1 cellular context compared by ENCODE assay signal in genomic region chr22:26952654-26953379, GRCh38.
TF ChIP-seq lines count a peak whose summit lies in the region.

No MANE protein-coding gene starts in this region.

TF ChIP-seq in H1, 55 proteins besides CTCF, POLR2A, EP300 and RAD21:
- TF ChIP-seq SUZ12 (IDR thresholded peaks at IDR 0.05; ENCODE audit: low read length) (0 out of 2 replicates have a peak, but pooled peaks have one; percentile 42), TEAD4 (IDR thresholded peaks at IDR 0.05; ENCODE audit: low read depth, low read length) (0 out of 2 replicates have a peak, but pooled peaks have one; percentile 3), NANOG (IDR thresholded peaks at IDR 0.05; ENCODE audit: insufficient read depth, low read depth, low read length, poor library complexity, severe bottlenecking) (peak; percentile 33), ASH2L (IDR thresholded peaks at IDR 0.05; ENCODE audit: low read length) (peak; percentile 70), TBP (IDR thresholded peaks at IDR 0.05; ENCODE audit: low read depth, low read length) (peak; percentile 3; the same call in 1 of the 2 replicates), POU5F1 (IDR thresholded peaks at IDR 0.05; ENCODE audit: low read depth, low read length) (no peak), SAP30 (IDR thresholded peaks at IDR 0.05; ENCODE audit: insufficient read depth, insufficient replicate concordance, low read length) (no peak)
